Comparison of ENCODE assay signal across 8 cellular contexts in the genomic region with DNA sequence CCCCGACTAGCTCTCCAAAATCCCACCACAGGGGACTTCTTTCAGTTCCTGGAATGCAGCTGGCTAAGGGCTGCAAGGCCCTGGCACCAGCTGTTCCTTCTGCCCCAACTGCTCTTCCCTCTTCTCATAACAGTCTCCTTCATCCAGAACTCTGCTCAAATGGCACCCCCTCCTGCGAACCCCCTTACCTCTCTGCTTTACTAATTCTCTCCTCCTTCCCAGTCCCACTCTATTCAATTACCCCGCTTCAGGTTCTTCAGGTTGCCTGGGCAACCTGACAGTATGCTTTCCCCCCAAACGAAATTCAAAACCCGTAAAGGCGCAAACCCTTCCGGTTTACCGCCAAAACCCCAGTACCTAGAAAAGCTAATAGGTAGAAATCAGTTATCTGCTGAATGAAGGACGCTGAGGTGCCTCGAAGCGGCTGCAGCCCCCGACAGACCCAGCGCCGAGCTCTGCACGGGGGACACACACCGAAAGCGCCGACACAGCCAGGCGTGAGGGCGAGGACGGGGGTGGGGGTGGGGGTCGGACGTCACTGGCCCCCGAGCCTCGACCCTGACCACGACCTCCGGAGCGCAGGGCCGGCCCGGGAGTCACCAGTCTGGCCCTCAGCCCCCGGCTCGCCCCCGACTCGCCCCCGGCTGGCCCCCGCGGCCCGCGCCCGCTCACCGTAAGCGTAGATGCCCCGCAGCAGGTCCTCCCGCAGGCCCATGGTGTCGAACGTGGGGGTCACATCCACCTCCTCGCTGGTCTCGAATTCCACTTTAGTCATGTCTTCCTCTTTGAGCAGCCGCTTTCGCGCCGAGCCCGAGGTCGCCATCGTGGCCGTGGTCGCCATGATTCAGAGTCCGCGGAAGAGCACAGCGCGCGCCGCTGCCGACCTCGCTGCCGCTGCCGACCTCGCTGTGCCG. TPM values are rescaled to one million over a fixed set of nuclear protein-coding genes. Genes with fewer than 3 reads are reported as not detected.
DNase-seq lines count a peak whose midpoint lies in the region; ATAC-seq, FAIRE-seq and TF ChIP-seq lines count a peak whose summit lies in the region.

No MANE protein-coding gene starts in this region.

- H3K27me3 Mint-ChIP-seq in stimulated activated naive CD8-positive, alpha-beta T cell treated with anti-CD3 and anti-CD28 coated beads, Interleukin-15, amount 100 ng/mL, for 72 hours, result no peaks in the 10 kb centered on the region

- H3K79me2 ChIP-seq in OCI-LY3 (ENCODE audit: low read length), result peaks cover 65% of the 10 kb centered on the region

- peak overlapping the region; percentile 95 for H3K4me3 ChIP-seq in OCI-LY3 (ENCODE audit: low read length)

- no peaks in the 10 kb centered on the region for H3K9me3 Mint-ChIP-seq in stimulated activated naive CD8-positive, alpha-beta T cell treated with anti-CD3 and anti-CD28 coated beads, Interleukin-15, amount 100 ng/mL, for 72 hours

- DNase-seq in AG20443 (ENCODE audit: low spot score) (peak; percentile 49), caudate nucleus (lab: John Stamatoyannopoulos, UW) (peak in 12 of 61 donors; percentile 26 to 78 (median 49)), left colon (peak in 1 of 2 donors; percentile 34), GM12892 (ENCODE audit: insufficient read length) (no peak)
- peak; percentile 18 to 42 for DNase-seq in stimulated activated naive CD8-positive, alpha-beta T cell treated with anti-CD3 and anti-CD28 coated beads, Interleukin-15, amount 100 ng/mL, for 72 hours

- H3K27ac ChIP-seq in OCI-LY3 (ENCODE audit: low read length), result peak overlapping the region; percentile 54
- H3K27ac ChIP-seq in caudate nucleus (ENCODE audit: low read depth, low read length), result peak overlapping the region; percentile 85

- intact Hi-C loops in left colon (cut with DNase I, micrococcal nuclease), result no loop called here

- H3K4me2 ChIP-seq in OCI-LY3 (ENCODE audit: low read length), result peak overlapping the region; percentile 100

- H2AFZ ChIP-seq in OCI-LY3 (ENCODE audit: low read depth, low read length), result no peak overlapping the region

- FAIRE-seq in GM12892 (lab: Jason Lieb, UNC), result no peak

- H3K36me3 ChIP-seq in OCI-LY3 (replicated peaks; ENCODE audit: low read depth, low read length), result peaks cover 32% of the 10 kb centered on the region

- TF ChIP-seq CTCF in OCI-LY3 (IDR thresholded peaks at IDR 0.05; ENCODE audit: low read depth, low read length), result no peak

- no peak for TF ChIP-seq POLR2A in GM12892 (IDR thresholded peaks at IDR 0.05; ENCODE audit: low read depth, low read length)

- H3K9me3 ChIP-seq in OCI-LY3 (ENCODE audit: insufficient read depth, low read length), result no peaks in the 10 kb centered on the region

- no peaks in the 10 kb centered on the region for H3K27me3 ChIP-seq in OCI-LY3 (ENCODE audit: low read depth, low read length)

- peak overlapping the region; percentile 87 to 93 for H3K4me3 Mint-ChIP-seq in stimulated activated naive CD8-positive, alpha-beta T cell treated with anti-CD3 and anti-CD28 coated beads, Interleukin-15, amount 100 ng/mL, for 72 hours

- H3K9ac ChIP-seq in OCI-LY3 (ENCODE audit: low read length), result peak overlapping the region; percentile 95

- H3K27ac Mint-ChIP-seq in stimulated activated naive CD8-positive, alpha-beta T cell treated with anti-CD3 and anti-CD28 coated beads, Interleukin-15, amount 100 ng/mL, for 72 hours, result peak overlapping the region; percentile 98 to 99

- ATAC-seq in GM18519 (IDR thresholded peaks at IDR 0.05; ENCODE audit: low FRiP score, unreplicated experiment) (peak; percentile 24), HG03095 (IDR thresholded peaks at IDR 0.05; ENCODE audit: unreplicated experiment) (peak; percentile 4), left colon (peak; percentile 16)
- peak; percentile 14 for ATAC-seq in stimulated activated naive CD8-positive, alpha-beta T cell treated with anti-CD3 and anti-CD28 coated beads, Interleukin-15, amount 100 ng/mL, for 72 hours

- H4K20me1 ChIP-seq in OCI-LY3 (ENCODE audit: insufficient read depth, low read length), result peaks cover 18% of the 10 kb centered on the region

- peaks cover 46% of the 10 kb centered on the region for H3K4me1 Mint-ChIP-seq in stimulated activated naive CD8-positive, alpha-beta T cell treated with anti-CD3 and anti-CD28 coated beads, Interleukin-15, amount 100 ng/mL, for 72 hours

- peaks cover 17% of the 10 kb centered on the region for H3K4me1 ChIP-seq in OCI-LY3 (ENCODE audit: low read length)

RNA-seq across cellular contexts. Expression of gene EIF4A3, which starts 0.6 kb away (rescaled TPM):
- total RNA-seq in left colon, result 10 to 100 TPM; 65.5 to 69.9 TPM
- 114 TPM for polyA plus RNA-seq in GM12892 (2012; ENCODE audit: missing spikeins)

RNA-seq across cellular contexts. Expression of gene CARD14, which starts 23.5 kb away (rescaled TPM):
- 1 to 10 TPM in 1 of 2 donors, under 1 TPM in 1; 0.64 to 1.3 TPM for total RNA-seq in left colon
- polyA plus RNA-seq in GM12892 (2012; ENCODE audit: missing spikeins), result 0.21 TPM

RNA-seq across cellular contexts. Expression of gene GAA, which starts 45.0 kb away (rescaled TPM):
- total RNA-seq in left colon, result 10 to 100 TPM; 44.4 to 51.2 TPM
- polyA plus RNA-seq in GM12892 (2012; ENCODE audit: missing spikeins), result 8.3 TPM
